In genomic region chr1:156840186-156840585, GRCh38 we compare ENCODE assay signal across 34 cellular contexts. TPM values are rescaled to one million over a fixed set of nuclear protein-coding genes. Genes with fewer than 3 reads are reported as not detected.
"Had no signal": no experiment of that assay in that cellular context is flagged by ENCODE, and none has a peak within 500 bp of the region (broad histone marks: within the 10 kb centered on the region; RNA-seq: fewer than 3 reads in every experiment).

No MANE protein-coding gene starts in this region.

- DNase-seq: activated B cell treated with CpG ODN at 0.5 μM for 24 hours; activated CD4-positive, alpha-beta memory T cell treated with anti-CD3 and anti-CD28 coated beads, Interleukin-2, amount 10 ng/mL, durations not matched to agents 7 days and 5 days; activated CD4-positive, alpha-beta T cell treated with anti-CD3 and anti-CD28 coated beads for 4 hours; activated CD4-positive, alpha-beta T cell treated with anti-CD3 and anti-CD28 coated beads, Interleukin-2, amount 50 U/mL, for 1 hour; activated CD4-positive, CD25-positive, alpha-beta regulatory T cell treated with anti-CD3 and anti-CD28 coated beads, Interleukin-2, amount 50 U/mL, for 72 hours; activated gamma-delta T cell; activated naive CD4-positive, alpha-beta T cell treated with Interleukin-2 at 50 U/mL for 16 hours; activated naive CD8-positive, alpha-beta T cell treated with anti-CD3 and anti-CD28 coated beads, Interleukin-2, amount 10 ng/mL, durations not matched to agents 7 days and 5 days; activated T-cell treated with anti-CD3 and anti-CD28 coated beads, Interleukin-2, amount 50 U/mL, for 24 hours; amygdala; Karpas-422; KBM-7; NCI-H1048; NCI-H1105 treated with DMSO at 0.1 percent for 48 hours; NCI-H1436; NCI-H1694; NCI-H1930; NCI-H2081 treated with DMSO at 0.1 percent for 48 hours; NCI-H226; NCI-H524 treated with DMSO at 0.1 percent for 48 hours; NCI-H748 treated with DMSO at 0.1 percent for 48 hours; NK-92 treated with Interleukin-12 subunit alpha and Interleukin-12 subunit beta, amount 100 ng/mL, for 24 hours; PC-9; Right ventricle myocardium superior; SW 1271; T-helper 1 cell; T-helper 2 cell; T-helper 9 cell had no signal

- H3K27ac ChIP-seq: ascending aorta, breast epithelium, PC-9, VCaP had no signal

- FAIRE-seq: RCC 7860 had no signal

- H3K4me1 ChIP-seq: ascending aorta, breast epithelium had no signal

- H2AFZ ChIP-seq: PC-9 had no signal

- H3K9me3 ChIP-seq: ascending aorta, breast epithelium had no signal

- H3K4me2 ChIP-seq: PC-9 had no signal

- H3K4me3 ChIP-seq: ascending aorta, breast epithelium, PC-9 had no signal

- H3K36me3 ChIP-seq: ascending aorta, breast epithelium had no signal

RNA-seq across cellular contexts. Expression of gene INSRR, which starts 18.7 kb away (rescaled TPM):
- total RNA-seq: activated B cell treated with CpG ODN at 0.5 μM for 24 hours, MCF 10A, OCI-LY7, PC-9 had no signal

RNA-seq across cellular contexts. Expression of gene NTRK1, which starts 20.5 kb away (rescaled TPM):
- total RNA-seq: ascending aorta, OCI-LY7, PC-9 had no signal

RNA-seq across cellular contexts. Expression of gene SH2D2A, which starts 23.5 kb away (rescaled TPM):
- total RNA-seq: ascending aorta had no signal

RNA-seq across cellular contexts. Expression of gene PEAR1, which starts 53.3 kb away (rescaled TPM):
- total RNA-seq: activated B cell treated with CpG ODN at 0.5 μM for 24 hours, OCI-LY7 had no signal
